1 cellular context compared by ENCODE assay signal in genomic region chr3:195542691-195543641, GRCh38.
TF ChIP-seq lines count a peak whose summit lies in the region.

Gene PPP1R2, minus strand, starts transcription at chr3:195543325. Its CDS starts 300 bp downstream, at chr3:195543025.

TF ChIP-seq in GM12878, 131 proteins besides CTCF, POLR2A, EP300 and RAD21 (continued from another document and continues in another):
- TF ChIP-seq CUX1 (IDR thresholded peaks at IDR 0.05; ENCODE audit: insufficient replicate concordance, low read depth, low read length) (no peak), TBL1XR1 (IDR thresholded peaks at IDR 0.05; ENCODE audit: low read depth, low read length) (no peak), IKZF2 (IDR thresholded peaks at IDR 0.05) (0 out of 4 replicates have a peak, but pooled peaks of 1 of the 2 experiments have one; percentile 40), ZNF274 (IDR thresholded peaks at IDR 0.05; ENCODE audit: insufficient read depth, insufficient read length) (no peak), MTA2 (IDR thresholded peaks at IDR 0.05; ENCODE audit: low read depth) (no peak), MLLT1 (IDR thresholded peaks at IDR 0.05) (no peak), TCF12 (IDR thresholded peaks at IDR 0.05; ENCODE audit: low read depth, low read length) (peak; percentile 71; the same call in 1 of the 2 replicates), TCF3 (IDR thresholded peaks at IDR 0.05; ENCODE audit: borderline replicate concordance, insufficient read depth, low read depth, low read length) (peak; percentile 82; the same call in 1 of the 2 replicates), ZNF217 (IDR thresholded peaks at IDR 0.05) (no peak), BHLHE40 (IDR thresholded peaks at IDR 0.05; ENCODE audit: borderline replicate concordance in 1 of 2, low read depth in 2 of 2, low read length in 1 of 2) (peak in 1 of 2 experiments; percentile 22; a peak in 1 of 4 replicates), HSF1 (IDR thresholded peaks at IDR 0.05; ENCODE audit: low read depth, low read length) (no peak), ETV6 (conservative IDR thresholded peaks at IDR 0.05 in 1 of 2, IDR thresholded peaks at IDR 0.05 in 1 of 2; ENCODE audit: borderline replicate concordance in 1 of 2, low read depth in 1 of 2) (no peak), POLR2AphosphoS5 (IDR thresholded peaks at IDR 0.05; ENCODE audit: low read length) (peak; percentile 98), ZNF207 (IDR thresholded peaks at IDR 0.05; ENCODE audit: borderline replicate concordance) (no peak; the same call in 1 of the 2 replicates), ELK1 (IDR thresholded peaks at IDR 0.05; ENCODE audit: low read depth, low read length) (no peak), GATAD2B (conservative IDR thresholded peaks at IDR 0.05; ENCODE audit: low read depth) (peak; percentile 81), SMC3 (IDR thresholded peaks at IDR 0.05; ENCODE audit: borderline replicate concordance, low read length) (no peak), ZBED1 (IDR thresholded peaks at IDR 0.05; ENCODE audit: borderline replicate concordance) (no peak; the same call in 1 of the 2 replicates), USF1 (IDR thresholded peaks at IDR 0.05; ENCODE audit: borderline replicate concordance, extremely low read length, insufficient read depth, low read depth, low read length) (no peak), NKRF (conservative IDR thresholded peaks at IDR 0.05) (no peak; the same call in 1 of the 2 replicates), SREBF1 (IDR thresholded peaks at IDR 0.05; ENCODE audit: low read length) (no peak), NR2C1 (IDR thresholded peaks at IDR 0.05) (no peak), ASH2L (IDR thresholded peaks at IDR 0.05; ENCODE audit: borderline replicate concordance, low read depth) (peak; percentile 81; the same call in 1 of the 2 replicates), ZZZ3 (IDR thresholded peaks at IDR 0.05; ENCODE audit: control insufficient read depth, insufficient read length, low read depth) (no peak), HDAC6 (IDR thresholded peaks at IDR 0.05; ENCODE audit: unreplicated experiment) (no peak), PAX8 (IDR thresholded peaks at IDR 0.05) (no peak), BRCA1 (IDR thresholded peaks at IDR 0.05; ENCODE audit: low read depth, low read length) (peak; percentile 77), KLF5 (IDR thresholded peaks at IDR 0.05; ENCODE audit: partially characterized antibody) (no peak), EZH2 (IDR thresholded peaks at IDR 0.05; ENCODE audit: borderline replicate concordance, control insufficient read depth, low read depth, low read length) (no peak), ATF7 (IDR thresholded peaks at IDR 0.05; ENCODE audit: low read depth) (peak; percentile 96), SMAD1 (IDR thresholded peaks at IDR 0.05; ENCODE audit: low read depth, partially characterized antibody) (no peak), ATF2 (IDR thresholded peaks at IDR 0.05; ENCODE audit: low read length) (no peak), RELA (IDR thresholded peaks at IDR 0.05; ENCODE audit: borderline replicate concordance, partially characterized antibody) (no peak), MYB (IDR thresholded peaks at IDR 0.05; ENCODE audit: borderline replicate concordance, low read depth, low read length) (no peak), IKZF1 (conservative IDR thresholded peaks at IDR 0.05) (peak; percentile 59), GABPA (IDR thresholded peaks at IDR 0.05; ENCODE audit: low read depth) (no peak), DPF2 (IDR thresholded peaks at IDR 0.05) (0 out of 2 replicates have a peak, but pooled peaks have one; percentile 57), NFYA (IDR thresholded peaks at IDR 0.05; ENCODE audit: borderline replicate concordance, low read depth, low read length) (no peak), ESRRA (IDR thresholded peaks at IDR 0.05; ENCODE audit: low read length) (no peak), FOXK2 (IDR thresholded peaks at IDR 0.05) (no peak), IRF4 (IDR thresholded peaks at IDR 0.05; ENCODE audit: low read depth, low read length) (no peak), CREB1 (IDR thresholded peaks at IDR 0.05; ENCODE audit: low read depth) (peak; percentile 2; the same call in 1 of the 2 replicates), YY1 (IDR thresholded peaks at IDR 0.05; ENCODE audit: low read depth, low read length) (peak; percentile 82), CHD1 (IDR thresholded peaks at IDR 0.05; ENCODE audit: low read depth, low read length) (no peak), PML (IDR thresholded peaks at IDR 0.05; ENCODE audit: low read length) (peak; percentile 88)
- TF ChIP-seq, protein P1, sequence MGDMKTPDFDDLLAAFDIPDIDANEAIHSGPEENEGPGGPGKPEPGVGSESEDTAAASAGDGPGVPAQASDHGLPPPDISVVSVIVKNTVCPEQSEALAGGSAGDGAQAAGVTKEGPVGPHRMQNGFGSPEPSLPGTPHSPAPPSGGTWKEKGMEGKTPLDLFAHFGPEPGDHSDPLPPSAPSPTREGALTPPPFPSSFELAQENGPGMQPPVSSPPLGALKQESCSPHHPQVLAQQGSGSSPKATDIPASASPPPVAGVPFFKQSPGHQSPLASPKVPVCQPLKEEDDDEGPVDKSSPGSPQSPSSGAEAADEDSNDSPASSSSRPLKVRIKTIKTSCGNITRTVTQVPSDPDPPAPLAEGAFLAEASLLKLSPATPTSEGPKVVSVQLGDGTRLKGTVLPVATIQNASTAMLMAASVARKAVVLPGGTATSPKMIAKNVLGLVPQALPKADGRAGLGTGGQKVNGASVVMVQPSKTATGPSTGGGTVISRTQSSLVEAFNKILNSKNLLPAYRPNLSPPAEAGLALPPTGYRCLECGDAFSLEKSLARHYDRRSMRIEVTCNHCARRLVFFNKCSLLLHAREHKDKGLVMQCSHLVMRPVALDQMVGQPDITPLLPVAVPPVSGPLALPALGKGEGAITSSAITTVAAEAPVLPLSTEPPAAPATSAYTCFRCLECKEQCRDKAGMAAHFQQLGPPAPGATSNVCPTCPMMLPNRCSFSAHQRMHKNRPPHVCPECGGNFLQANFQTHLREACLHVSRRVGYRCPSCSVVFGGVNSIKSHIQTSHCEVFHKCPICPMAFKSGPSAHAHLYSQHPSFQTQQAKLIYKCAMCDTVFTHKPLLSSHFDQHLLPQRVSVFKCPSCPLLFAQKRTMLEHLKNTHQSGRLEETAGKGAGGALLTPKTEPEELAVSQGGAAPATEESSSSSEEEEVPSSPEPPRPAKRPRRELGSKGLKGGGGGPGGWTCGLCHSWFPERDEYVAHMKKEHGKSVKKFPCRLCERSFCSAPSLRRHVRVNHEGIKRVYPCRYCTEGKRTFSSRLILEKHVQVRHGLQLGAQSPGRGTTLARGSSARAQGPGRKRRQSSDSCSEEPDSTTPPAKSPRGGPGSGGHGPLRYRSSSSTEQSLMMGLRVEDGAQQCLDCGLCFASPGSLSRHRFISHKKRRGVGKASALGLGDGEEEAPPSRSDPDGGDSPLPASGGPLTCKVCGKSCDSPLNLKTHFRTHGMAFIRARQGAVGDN (IDR thresholded peaks at IDR 0.05): no peak
- TF ChIP-seq, protein P2, sequence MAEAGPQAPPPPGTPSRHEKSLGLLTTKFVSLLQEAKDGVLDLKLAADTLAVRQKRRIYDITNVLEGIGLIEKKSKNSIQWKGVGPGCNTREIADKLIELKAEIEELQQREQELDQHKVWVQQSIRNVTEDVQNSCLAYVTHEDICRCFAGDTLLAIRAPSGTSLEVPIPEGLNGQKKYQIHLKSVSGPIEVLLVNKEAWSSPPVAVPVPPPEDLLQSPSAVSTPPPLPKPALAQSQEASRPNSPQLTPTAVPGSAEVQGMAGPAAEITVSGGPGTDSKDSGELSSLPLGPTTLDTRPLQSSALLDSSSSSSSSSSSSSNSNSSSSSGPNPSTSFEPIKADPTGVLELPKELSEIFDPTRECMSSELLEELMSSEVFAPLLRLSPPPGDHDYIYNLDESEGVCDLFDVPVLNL (IDR thresholded peaks at IDR 0.05; ENCODE audit: low read depth, low read length): no peak
